8 cellular contexts compared by ENCODE assay signal in the genomic region with DNA sequence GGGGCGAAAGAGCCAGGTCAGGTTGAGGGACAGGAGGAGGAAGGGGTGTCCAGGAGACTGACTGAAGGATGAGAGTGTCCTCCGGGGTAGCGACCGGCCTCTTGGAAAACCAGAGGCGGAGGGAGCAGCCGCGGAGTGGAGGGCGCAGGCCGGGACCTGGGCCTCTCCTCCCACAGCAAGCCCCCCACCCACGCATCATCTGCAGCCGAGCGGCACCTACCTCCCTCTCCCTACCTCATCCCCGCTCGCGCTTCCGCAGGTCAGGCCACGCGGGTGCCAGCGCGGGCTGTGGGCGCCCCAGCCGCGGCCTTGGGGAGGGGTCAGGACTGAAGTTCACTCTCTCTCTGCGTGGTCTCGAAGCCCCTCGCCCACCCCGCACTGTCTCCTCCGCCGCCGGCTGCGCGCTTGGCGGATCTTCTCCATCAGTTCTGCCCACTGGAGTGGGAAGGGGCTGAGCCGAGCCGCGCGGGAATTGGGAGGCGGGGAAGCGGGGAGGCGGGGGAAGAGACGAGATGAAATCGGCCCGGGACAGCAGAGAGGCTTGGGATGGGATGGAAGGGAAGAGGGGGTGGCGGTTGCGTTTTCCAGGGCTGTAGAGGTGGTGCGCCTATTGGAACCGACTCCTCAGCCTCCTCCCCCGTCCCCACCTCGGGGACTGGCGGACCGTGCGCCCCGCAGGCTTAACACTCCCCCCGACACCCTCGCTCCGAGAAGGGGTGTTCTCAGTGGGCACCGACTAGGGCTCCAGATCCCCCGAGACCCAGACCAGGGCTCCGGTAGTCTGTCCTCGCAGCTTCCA. TPM values are rescaled to one million over a fixed set of nuclear protein-coding genes. Genes with fewer than 3 reads are reported as not detected.
DNase-seq lines count a peak whose midpoint lies in the region; ATAC-seq and TF ChIP-seq lines count a peak whose summit lies in the region.
"Had no signal": no experiment of that assay in that cellular context is flagged by ENCODE, and none has a peak within 500 bp of the region (broad histone marks: within the 10 kb centered on the region; RNA-seq: fewer than 3 reads in every experiment).

No MANE protein-coding gene starts in this region.

- H3K27me3 Mint-ChIP-seq in chondrocyte (ENCODE audit: low read depth): peaks cover 56% of the 10 kb centered on the region

- H3K27ac Mint-ChIP-seq in chondrocyte (ENCODE audit: unreplicated experiment): no peak overlapping the region

- H3K36me3 Mint-ChIP-seq in chondrocyte (ENCODE audit: low read depth): no peaks in the 10 kb centered on the region

- intact Hi-C loops in lower lobe of right lung (cut with DNase I): no loop called here

- no peaks in the 10 kb centered on the region for H3K4me1 ChIP-seq in lower lobe of right lung

- DNase-seq in NCI-H1092 treated with DMSO at 0.1 percent for 48 hours (lab: John Stamatoyannopoulos, UW): peak; percentile 75
- DNase-seq in chondrocyte (ENCODE audit: low spot score): no peak
- DNase-seq in lower lobe of right lung: no peak
- peak in 32 of 49 donors; percentile 1 to 53 (median 14) for DNase-seq in substantia nigra (lab: John Stamatoyannopoulos, UW)
- no peak for DNase-seq in foreskin melanocyte
- DNase-seq in activated CD4-positive, alpha-beta T cell treated with anti-CD3 and anti-CD28 coated beads, Interleukin-2, amount 50 U/mL, for 4 hours: no peak

- peak overlapping the region; percentile 46 for H3K4me3 ChIP-seq in lower lobe of right lung

- H3K27me3 ChIP-seq in lower lobe of right lung (ENCODE audit: low read depth): peaks cover 5% of the 10 kb centered on the region

- TF ChIP-seq CTCF in chondrocyte (IDR thresholded peaks at IDR 0.05): no peak
- no peak for TF ChIP-seq CTCF in lower lobe of right lung (IDR thresholded peaks at IDR 0.05)

- H3K4me1 Mint-ChIP-seq in chondrocyte (ENCODE audit: low read depth): peaks cover 20% of the 10 kb centered on the region

- H3K4me3 Mint-ChIP-seq in chondrocyte (ENCODE audit: unreplicated experiment): peak overlapping the region; percentile 74

- ATAC-seq in lower lobe of right lung: peak in 1 of 2 donors; percentile 21
- ATAC-seq in HG03175 (IDR thresholded peaks at IDR 0.05; ENCODE audit: unreplicated experiment): no peak

- no peak overlapping the region for H3K27ac ChIP-seq in lower lobe of right lung
- H3K27ac ChIP-seq in substantia nigra (ENCODE audit: low read depth, low read length, poor library complexity, severe bottlenecking): peak overlapping the region; percentile 17

- no peaks in the 10 kb centered on the region for H3K9me3 Mint-ChIP-seq in chondrocyte (ENCODE audit: low read depth)

- no peaks in the 10 kb centered on the region for H3K36me3 ChIP-seq in lower lobe of right lung

- no peaks in the 10 kb centered on the region for H3K9me3 ChIP-seq in lower lobe of right lung

RNA-seq across cellular contexts. Expression of a gene that starts 1.8 kb away (rescaled TPM):
- total RNA-seq in chondrocyte (0.82 to 1.2 TPM in 2 of 3 replicates, not detected in the other), lower lobe of right lung (4.8 TPM)
- total RNA-seq: activated CD8-positive, alpha-beta memory T cell treated with anti-CD3 and anti-CD28 coated beads for 36 hours had no signal

Comparison
In these comparisons a context has a peak if more than half of its experiments do, and no peak if none do; other contexts are left out.
1. DNase-seq: peak in NCI-H1092 treated with DMSO at 0.1 percent for 48 hours (single experiment) and substantia nigra (32 of 49); none in chondrocyte (single experiment), lower lobe of right lung (single experiment), foreskin melanocyte (single experiment) and activated CD4-positive, alpha-beta T cell treated with anti-CD3 and anti-CD28 coated beads, Interleukin-2, amount 50 U/mL, for 4 hours (0 of 2).